ENCODE assay signal across 8 cellular contexts in genomic region chr9:129258124-129258822, GRCh38.
DNase-seq lines count a peak whose midpoint lies in the region; ATAC-seq and TF ChIP-seq lines count a peak whose summit lies in the region.

No MANE protein-coding gene starts in this region.

- peak overlapping the region; percentile 42 for H3K27ac ChIP-seq in cingulate gyrus (ENCODE audit: low read depth, low read length)

- no peak for TF ChIP-seq CTCF in GM12865 (IDR thresholded peaks at IDR 0.05; ENCODE audit: insufficient read depth, low read depth, low read length, missing control alignments)

- DNase-seq in GM12865 (ENCODE audit: low read depth) (peak; percentile 81), NCI-H1930 (lab: John Stamatoyannopoulos, UW) (peak; percentile 85 to 93), kidney tubule cell (ENCODE audit: low spot score) (peak; percentile 83), SHP77 treated with DMSO at 0.1 percent for 48 hours (lab: John Stamatoyannopoulos, UW) (no peak)
- peak; percentile 84 to 89 for DNase-seq in activated CD4-positive, alpha-beta T cell treated with anti-CD3 and anti-CD28 coated beads, Interleukin-2, amount 50 U/mL, for 4 hours
- DNase-seq in stimulated activated CD4-positive, alpha-beta T cell treated with anti-CD3 and anti-CD28 coated beads, Interleukin-1b, Interleukin-23, amount 100 ng/mL, for 1 hour (ENCODE audit: low read depth in 2 of 2), result peak; percentile 71 to 77

- H3K4me3 ChIP-seq in GM12865 (ENCODE audit: low read depth, low read length), result no peak overlapping the region

- no peak for ATAC-seq in HG02973 (IDR thresholded peaks at IDR 0.05; ENCODE audit: unreplicated experiment)
